Comparison of ENCODE assay signal across 14 cellular contexts in genomic region chr13:52749446-52749845, GRCh38.
A peak's percentile ranks its signal among the peaks of the same experiment; 100 is the strongest.
DNase-seq lines count a peak whose midpoint lies in the region; ATAC-seq lines count a peak whose summit lies in the region.
"Had no signal": no experiment of that assay in that cellular context is flagged by ENCODE, and none has a peak within 500 bp of the region (broad histone marks: within the 10 kb centered on the region; RNA-seq: fewer than 3 reads in every experiment).

No MANE protein-coding gene starts in this region.

- DNase-seq in D341Med (ENCODE audit: low spot score) (peak; percentile 76), NCI-H1417 (lab: John Stamatoyannopoulos, UW) (peak in 2 of 3 experiments; percentile 74 to 95), NCI-H524 (lab: John Stamatoyannopoulos, UW) (peak; percentile 88 to 97), SHP77 treated with DMSO at 0.1 percent for 48 hours (lab: John Stamatoyannopoulos, UW) (peak; percentile 51), HCEC 1CT (no peak)
- DNase-seq: DND-41, GDM1, GOT3, HFFc6, NCI-H510A treated with DMSO at 0.1 percent for 48 hours, T1000 had no signal

- ATAC-seq in HG02610 (IDR thresholded peaks at IDR 0.05; ENCODE audit: unreplicated experiment) (no peak), HG02840 (IDR thresholded peaks at IDR 0.05; ENCODE audit: low FRiP score, unreplicated experiment) (no peak)
- ATAC-seq: HepG2 had no signal
